ENCODE assay signal across 26 cellular contexts in genomic region chr19:45222724-45223123, GRCh38.
"Had no signal": no experiment of that assay in that cellular context is flagged by ENCODE, and none has a peak within 500 bp of the region (broad histone marks: within the 10 kb centered on the region; RNA-seq: fewer than 3 reads in every experiment).

No MANE protein-coding gene starts in this region.

- H3K36me3 Mint-ChIP-seq: immature natural killer cell, mesothelial cell of epicardium had no signal

- DNase-seq: cerebellar nuclear complex; colonic mucosa; dermis blood vessel endothelial cell; dorsolateral prefrontal cortex; effector CD4-positive, alpha-beta T cell; effector memory CD4-positive, alpha-beta T cell; endodermal cell; erythroblast; esophagus squamous epithelium; foreskin fibroblast; foreskin melanocyte; gastrocnemius medialis; heart left ventricle; hypothalamus; immature natural killer cell; islet precursor cell; kidney; kidney glomerular epithelial cell; left lung; left ventricle myocardium superior; lower lobe of right lung; mesenchymal stem cell had no signal

- H3K27ac Mint-ChIP-seq: endodermal cell, immature natural killer cell, mesothelial cell of epicardium had no signal

- H2AFZ ChIP-seq: hepatocyte had no signal

- H3K4me3 Mint-ChIP-seq: endodermal cell, mesothelial cell of epicardium had no signal

- H3K4me3 ChIP-seq: colonic mucosa, dorsolateral prefrontal cortex, esophagus squamous epithelium, gastrocnemius medialis, heart left ventricle, hepatocyte, left lung, lower lobe of right lung had no signal

- H3K27ac ChIP-seq: colonic mucosa, dorsolateral prefrontal cortex, epithelial cell of prostate, esophagus squamous epithelium, gastrocnemius medialis, heart left ventricle, hepatocyte, left lung, lower lobe of right lung had no signal

- H3K4me1 Mint-ChIP-seq: endodermal cell had no signal

- H3K79me2 ChIP-seq: hepatocyte had no signal

- H3K36me3 ChIP-seq: colonic mucosa, esophagus squamous epithelium, gastrocnemius medialis, heart left ventricle, left lung, lower lobe of right lung had no signal

- ATAC-seq: esophagus mucosa, gastrocnemius medialis, heart left ventricle, left lung, left ventricle myocardium superior, lower lobe of right lung had no signal

- H3K9me3 Mint-ChIP-seq: endodermal cell, immature natural killer cell, mesothelial cell of epicardium had no signal

- H3K9me3 ChIP-seq: colonic mucosa, esophagus squamous epithelium, gastrocnemius medialis, heart left ventricle, left lung, lower lobe of right lung had no signal

- H3K4me2 ChIP-seq: hepatocyte had no signal

- H3K4me1 ChIP-seq: colonic mucosa, gastrocnemius medialis, left lung, lower lobe of right lung had no signal
